In genomic region chr11:113014262-113014661, GRCh38 we compare ENCODE assay signal across 14 cellular contexts. TPM values are rescaled to one million over a fixed set of nuclear protein-coding genes. Genes with fewer than 3 reads are reported as not detected.
DNase-seq lines count a peak whose midpoint lies in the region; ATAC-seq and TF ChIP-seq lines count a peak whose summit lies in the region.
"Had no signal": no experiment of that assay in that cellular context is flagged by ENCODE, and none has a peak within 500 bp of the region (broad histone marks: within the 10 kb centered on the region; RNA-seq: fewer than 3 reads in every experiment).

No MANE protein-coding gene starts in this region.

- no peak for ATAC-seq in HG03196 (IDR thresholded peaks at IDR 0.05; ENCODE audit: unreplicated experiment)
- ATAC-seq in activated CD8-positive, alpha-beta T cell treated with anti-CD3 and anti-CD28 coated beads for 36 hours: no peak
- ATAC-seq: naive thymus-derived CD4-positive, alpha-beta T cell had no signal

- no peaks in the 10 kb centered on the region for H3K36me3 Mint-ChIP-seq in activated CD8-positive, alpha-beta T cell treated with anti-CD3 and anti-CD28 coated beads for 36 hours (ENCODE audit: low read depth)
- H3K36me3 Mint-ChIP-seq: naive thymus-derived CD4-positive, alpha-beta T cell had no signal

- no peaks in the 10 kb centered on the region for H3K4me1 Mint-ChIP-seq in activated CD8-positive, alpha-beta T cell treated with anti-CD3 and anti-CD28 coated beads for 36 hours (ENCODE audit: low read depth)

- H3K27me3 ChIP-seq in stomach: no peaks in the 10 kb centered on the region
- H3K27me3 ChIP-seq in MG63: no peaks in the 10 kb centered on the region
- H3K27me3 ChIP-seq: ascending aorta had no signal

- H3K9me3 ChIP-seq in stomach (no peaks in the 10 kb centered on the region), MG63 (no peaks in the 10 kb centered on the region)
- H3K9me3 ChIP-seq: ascending aorta had no signal

- POLR2A ChIA-PET in activated CD8-positive, alpha-beta T cell treated with anti-CD3 and anti-CD28 coated beads for 36 hours (lab: Charles Lee): no interaction called here

- TF ChIP-seq CTCF in fibroblast of pulmonary artery (IDR thresholded peaks at IDR 0.05; ENCODE audit: low read length, missing control alignments) (no peak), stomach (IDR thresholded peaks at IDR 0.05) (no peak)
- no peak for TF ChIP-seq CTCF in activated CD8-positive, alpha-beta T cell treated with anti-CD3 and anti-CD28 coated beads for 36 hours (IDR thresholded peaks at IDR 0.05)

- no peaks in the 10 kb centered on the region for H3K9me3 Mint-ChIP-seq in activated CD8-positive, alpha-beta T cell treated with anti-CD3 and anti-CD28 coated beads for 36 hours
- H3K9me3 Mint-ChIP-seq: T-helper 1 cell treated with Interleukin-12 subunit alpha and Interleukin-12 subunit beta and Interleukin-4 antibody, amounts not matched to agents 30 μg/mL and 1 μg/mL, for 36 hours had no signal

- H3K4me3 Mint-ChIP-seq in activated CD8-positive, alpha-beta T cell treated with anti-CD3 and anti-CD28 coated beads for 36 hours: no peak overlapping the region
- H3K4me3 Mint-ChIP-seq: naive thymus-derived CD4-positive, alpha-beta T cell; T-helper 1 cell treated with Interleukin-12 subunit alpha and Interleukin-12 subunit beta and Interleukin-4 antibody, amounts not matched to agents 30 μg/mL and 1 μg/mL, for 36 hours had no signal

- H3K27me3 Mint-ChIP-seq in activated CD8-positive, alpha-beta T cell treated with anti-CD3 and anti-CD28 coated beads for 36 hours: no peaks in the 10 kb centered on the region

- H3K36me3 ChIP-seq in stomach (no peaks in the 10 kb centered on the region), MG63 (no peaks in the 10 kb centered on the region)
- H3K36me3 ChIP-seq: ascending aorta had no signal

- 17 to 39% (median 23%) methylated on average over 5 of the region's 5 CpGs for WGBS in stomach, 5 donors

- DNase-seq in NCI-H748 (lab: John Stamatoyannopoulos, UW; ENCODE audit: unreplicated experiment) (peak; percentile 64), NCI-H748 treated with DMSO at 0.1 percent for 48 hours (lab: John Stamatoyannopoulos, UW) (no peak), NCI-H524 (lab: John Stamatoyannopoulos, UW) (peak; percentile 91 to 97), fibroblast of pulmonary artery (ENCODE audit: low read depth) (peak; percentile 9), stomach (no peak), MG63 (no peak)
- no peak for DNase-seq in activated CD8-positive, alpha-beta T cell treated with anti-CD3 and anti-CD28 coated beads for 36 hours
- DNase-seq: ACHN; MV-4-11; naive thymus-derived CD4-positive, alpha-beta T cell had no signal

- no peak overlapping the region for H3K4me3 ChIP-seq in fibroblast of pulmonary artery (replicated peaks; ENCODE audit: low read depth, low read length)
- no peak overlapping the region for H3K4me3 ChIP-seq in stomach
- H3K4me3 ChIP-seq in MG63: no peak overlapping the region
- H3K4me3 ChIP-seq: ascending aorta had no signal

- H3K27ac Mint-ChIP-seq in activated CD8-positive, alpha-beta T cell treated with anti-CD3 and anti-CD28 coated beads for 36 hours: no peak overlapping the region
- H3K27ac Mint-ChIP-seq: naive thymus-derived CD4-positive, alpha-beta T cell; T-helper 1 cell treated with Interleukin-12 subunit alpha and Interleukin-12 subunit beta and Interleukin-4 antibody, amounts not matched to agents 30 μg/mL and 1 μg/mL, for 36 hours had no signal

- H3K4me1 ChIP-seq in stomach: peaks cover 8 to 38% (median 17%) of the 10 kb centered on the region in 4 donors
- H3K4me1 ChIP-seq: ascending aorta had no signal

- no peak for TF ChIP-seq POLR2A in stomach (IDR thresholded peaks at IDR 0.05)

- peak overlapping the region; percentile 3 to 67 (median 50) for H3K27ac ChIP-seq in stomach
- H3K27ac ChIP-seq: ascending aorta, epithelial cell of prostate had no signal

- intact Hi-C loops in stomach (cut with DNase I; ENCODE audit: low total_unique reads): no loop called here
- intact Hi-C loops in activated CD8-positive, alpha-beta T cell treated with anti-CD3 and anti-CD28 coated beads for 36 hours (cut with micrococcal nuclease): no loop called here

- CTCF ChIA-PET in activated CD8-positive, alpha-beta T cell treated with anti-CD3 and anti-CD28 coated beads for 36 hours (lab: Charles Lee): no interaction called here

- TF ChIP-seq EP300 in stomach (IDR thresholded peaks at IDR 0.05): no peak

RNA-seq across cellular contexts. Expression of gene NCAM1, which starts 53.0 kb away (rescaled TPM):
- total RNA-seq in stomach: 10 to 100 TPM; 25.9 to 84.8 (median 41.3) TPM
- 1 to 10 TPM; 5.7 to 7.9 (median 6.4) TPM for polyA plus RNA-seq in stomach
- 6.2 and 11.2 TPM in 2 replicates for total RNA-seq in MG63 (2014; rRNA removed; shearing (Covaris generic); ENCODE audit: low replicate concordance)
- total RNA-seq in activated CD8-positive, alpha-beta T cell treated with anti-CD3 and anti-CD28 coated beads for 36 hours: under 1 TPM; 0.47 to 0.56 TPM

Comparison
In these comparisons a context has a peak if more than half of its experiments do, and no peak if none do; other contexts are left out.
1. DNase-seq: peak in NCI-H748 (single experiment), NCI-H524 (2 of 2) and fibroblast of pulmonary artery (single experiment); none in NCI-H748 treated with DMSO at 0.1 percent for 48 hours (single experiment), stomach (single experiment), MG63 (single experiment) and activated CD8-positive, alpha-beta T cell treated with anti-CD3 and anti-CD28 coated beads for 36 hours (single experiment).